8 cellular contexts compared by ENCODE assay signal in the genomic region with DNA sequence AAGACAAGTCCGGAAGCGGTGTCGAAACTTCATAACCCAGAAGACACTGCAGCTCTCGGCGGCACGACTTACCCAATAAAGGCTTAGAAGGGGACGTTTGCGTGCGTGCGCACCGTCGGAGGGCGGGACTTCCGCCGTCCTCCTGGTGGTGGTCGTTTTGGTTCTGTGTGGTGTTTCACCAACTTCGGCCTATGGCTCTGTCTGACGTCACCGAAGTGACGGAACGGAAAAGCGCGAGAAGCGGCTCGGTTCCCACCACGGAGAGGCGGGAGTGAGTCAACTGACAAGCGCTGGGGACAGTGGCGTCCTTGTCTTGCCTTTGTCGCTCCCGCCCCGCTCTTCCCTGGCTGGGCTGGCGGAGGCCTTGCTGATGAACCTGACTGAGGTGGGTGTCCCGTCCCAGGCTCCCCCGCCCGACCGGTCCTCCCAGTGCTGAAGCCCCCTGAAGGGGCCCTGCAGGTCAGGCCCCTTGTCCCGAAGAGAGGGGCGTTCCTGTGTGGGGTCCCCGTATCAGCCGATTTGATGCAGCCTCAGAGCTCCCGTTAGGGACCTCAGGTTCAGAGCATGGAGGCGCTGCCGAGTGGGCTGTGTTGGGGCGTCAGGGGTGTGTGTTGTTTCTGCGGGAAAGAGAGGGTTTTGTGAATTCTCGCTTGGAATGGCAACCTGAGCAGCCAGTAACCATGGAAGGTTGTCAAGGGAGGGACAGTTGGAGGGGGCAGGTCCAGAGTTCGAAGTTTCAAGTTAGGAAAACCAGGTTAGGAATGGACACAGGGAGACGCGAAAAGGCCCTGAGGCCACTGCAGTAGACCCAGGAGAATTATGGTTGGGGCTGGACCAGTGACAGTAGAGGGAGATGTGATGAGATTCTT. TPM values are rescaled to one million over a fixed set of nuclear protein-coding genes. Genes with fewer than 3 reads are reported as not detected.
DNase-seq lines count a peak whose midpoint lies in the region; ATAC-seq and TF ChIP-seq lines count a peak whose summit lies in the region.

A gene (plus strand): TSS at position 125 of the 869 bp plus-strand sequence. CDS start 246 bp downstream, at position 371.

- peaks cover 15% of the 10 kb centered on the region for H3K4me1 ChIP-seq in adipocyte (ENCODE audit: control insufficient read depth, insufficient read depth, low read length)
- peaks cover 10% of the 10 kb centered on the region for H3K4me1 ChIP-seq in cardiac muscle cell (ENCODE audit: low read depth)
- peaks cover 2 to 9% of the 10 kb centered on the region in 2 experiments for H3K4me1 ChIP-seq in trophoblast cell (ENCODE audit: control insufficient read depth in 1 of 2, insufficient read depth in 2 of 2, low read length in 2 of 2)
- H3K4me1 ChIP-seq in transverse colon: peaks cover 6 to 18% (median 8%) of the 10 kb centered on the region in 4 donors

- peak within 1 kb of the TSS; percentile 30 for H2AFZ ChIP-seq in trophoblast cell (ENCODE audit: insufficient read depth, low read length, poor library complexity)

- H3K9ac ChIP-seq in adipocyte (ENCODE audit: low read length) (peak within 1 kb of the TSS; percentile 98), trophoblast cell (ENCODE audit: low read length) (peak within 1 kb of the TSS; percentile 95)

- in situ Hi-C loops in transverse colon (cut with MboI; ENCODE audit: low pct_ligation_motif_present in 1 of 4, low pct_unique_long_range_greater_than_20kb in 1 of 4, low sequenced_read_pairs in 3 of 4): no loop called here

- no peak within 1 kb of the TSS for H2BK12ac ChIP-seq in trophoblast cell (ENCODE audit: low read length)

- H2AK5ac ChIP-seq in trophoblast cell (ENCODE audit: low read length): no peak within 1 kb of the TSS

- H3K79me2 ChIP-seq in trophoblast cell (ENCODE audit: control insufficient read depth, insufficient read depth, low read length, poor library complexity): peaks cover 6% of the 10 kb centered on the region

- H3K4me2 ChIP-seq in trophoblast cell (ENCODE audit: low read length): peak within 1 kb of the TSS; percentile 72

- no CpG with 5 or more reads among the region's 50 CpGs for WGBS in trophoblast cell (ENCODE audit: extremely low coverage, insufficient coverage, insufficient read length)
- 2 to 3% methylated on average over 18 to 48 of the region's 50 CpGs for WGBS in transverse colon (ENCODE audit: low coverage in 1 of 2), 2 donors

- H3K4me3 ChIP-seq in adipocyte (ENCODE audit: low read length) (peak within 1 kb of the TSS; percentile 98), cardiac muscle cell (peak within 1 kb of the TSS; percentile 68), trophoblast cell (ENCODE audit: low read depth, low read length) (peak within 1 kb of the TSS; percentile 96), transverse colon (peak within 1 kb of the TSS; percentile 63 to 89 (median 73))

- peak within 1 kb of the TSS; percentile 53 for H3K4ac ChIP-seq in trophoblast cell (ENCODE audit: low read depth, low read length)

- H3K14ac ChIP-seq in trophoblast cell (ENCODE audit: low read length): peak within 1 kb of the TSS; percentile 67

- H3K27me3 ChIP-seq in adipocyte (replicated peaks; ENCODE audit: control insufficient read depth, insufficient read depth, low read length): no peaks in the 10 kb centered on the region
- no peaks in the 10 kb centered on the region for H3K27me3 ChIP-seq in cardiac muscle cell
- H3K27me3 ChIP-seq in trophoblast cell (ENCODE audit: insufficient read depth, low read length): no peaks in the 10 kb centered on the region
- no peaks in the 10 kb centered on the region for H3K27me3 ChIP-seq in transverse colon

- 0 out of 2 replicates have a peak, but pooled peaks have one; percentile 1 for TF ChIP-seq CTCF in GM12874 (IDR thresholded peaks at IDR 0.05; ENCODE audit: insufficient read depth, low read depth, low read length)
- peak; percentile 24 for TF ChIP-seq CTCF in cardiac muscle cell (IDR thresholded peaks at IDR 0.05; ENCODE audit: low read depth, low read length)
- peak; percentile 13 to 65 (median 31) for TF ChIP-seq CTCF in transverse colon (IDR thresholded peaks at IDR 0.05)

- H4K12ac ChIP-seq in trophoblast cell (ENCODE audit: low read depth, low read length): peak within 1 kb of the TSS; percentile 20

- intact Hi-C loops in transverse colon (cut with DNase I; ENCODE audit: low total_unique reads): no loop called here

- H3K9me3 ChIP-seq in adipocyte (ENCODE audit: control insufficient read depth, low read length): no peaks in the 10 kb centered on the region
- H3K9me3 ChIP-seq in cardiac muscle cell (ENCODE audit: low read depth): no peaks in the 10 kb centered on the region
- no peaks in the 10 kb centered on the region for H3K9me3 ChIP-seq in trophoblast cell (ENCODE audit: insufficient read depth, low read depth, low read length)
- H3K9me3 ChIP-seq in transverse colon: peaks cover 3 to 4% of the 10 kb centered on the region in 2 donors

- TF ChIP-seq POLR2A in transverse colon (IDR thresholded peaks at IDR 0.05): peak; percentile 58

- H3K18ac ChIP-seq in trophoblast cell (ENCODE audit: low read length): peak within 1 kb of the TSS; percentile 13

- DNase-seq in NCI-H1436 (lab: John Stamatoyannopoulos, UW) (peak; percentile 98), T follicular helper cell (ENCODE audit: low read depth) (peak; percentile 97), adipocyte (ENCODE audit: low read depth) (peak; percentile 99), cardiac muscle cell (ENCODE audit: low read depth in 1 of 2, low spot score in 1 of 2) (peak; percentile 99), trophoblast cell (peak; percentile 99 to 100), transverse colon (peak; percentile 95)

- H3K79me1 ChIP-seq in trophoblast cell (ENCODE audit: low read length): peaks cover 5% of the 10 kb centered on the region

- peak within 1 kb of the TSS; percentile 49 for H4K91ac ChIP-seq in trophoblast cell (ENCODE audit: low read depth, low read length)

- ATAC-seq in HG02763 (IDR thresholded peaks at IDR 0.05; ENCODE audit: unreplicated experiment): peak; percentile 98

- peak within 1 kb of the TSS; percentile 93 for H4K8ac ChIP-seq in trophoblast cell (ENCODE audit: low read depth, low read length)

- peak within 1 kb of the TSS; percentile 26 for H2BK120ac ChIP-seq in trophoblast cell (ENCODE audit: insufficient read depth, low read length, poor library complexity)

- H2BK5ac ChIP-seq in trophoblast cell (ENCODE audit: low read depth, low read length, poor library complexity): peak within 1 kb of the TSS; percentile 10

- no peak for TF ChIP-seq EP300 in transverse colon (IDR thresholded peaks at IDR 0.05; ENCODE audit: low read depth)

- H3K27ac ChIP-seq in cardiac muscle cell: peak within 1 kb of the TSS; percentile 99
- H3K27ac ChIP-seq in trophoblast cell (ENCODE audit: low read depth, low read length): peak within 1 kb of the TSS; percentile 46
- H3K27ac ChIP-seq in transverse colon: peak within 1 kb of the TSS; percentile 84 to 90 (median 89)

- H3K36me3 ChIP-seq in adipocyte (ENCODE audit: control insufficient read depth, insufficient read depth, low read length, severe bottlenecking): no peaks in the 10 kb centered on the region
- H3K36me3 ChIP-seq in cardiac muscle cell: no peaks in the 10 kb centered on the region
- peaks cover 6% of the 10 kb centered on the region in 2 experiments for H3K36me3 ChIP-seq in trophoblast cell (ENCODE audit: control insufficient read depth in 1 of 2, insufficient read depth in 2 of 2, low read length in 2 of 2)
- H3K36me3 ChIP-seq in transverse colon: peaks cover 0 to 9% (median 4%) of the 10 kb centered on the region in 4 donors

- no peak within 1 kb of the TSS for H3K23ac ChIP-seq in trophoblast cell (ENCODE audit: low read length)

RNA-seq across cellular contexts. Expression of the gene that starts here (rescaled TPM):
- total RNA-seq in cardiac muscle cell (37.9 and 38.2 TPM in 2 replicates), transverse colon (10 to 100 TPM in 2 of 4 donors, 1 to 10 TPM in 2; 4.2 to 13.1 (median 8.2) TPM)
- polyA plus RNA-seq in cardiac muscle cell: 11.4 and 15.9 TPM in 2 replicates
- polyA plus RNA-seq in trophoblast cell (2013): 6.4 and 7.2 TPM in 2 replicates

Comparison
In these comparisons a context has a peak if more than half of its experiments do, and no peak if none do; other contexts are left out.
1. Peak in every context shown above with its lines: DNase-seq, ATAC-seq, H3K4me3 ChIP-seq and H3K27ac ChIP-seq.
2. H3K27ac ChIP-seq: peak in every context shown above with its lines; median percentile 99 in cardiac muscle cell; 89 in transverse colon; 46 in trophoblast cell.